ENCODE assay signal across 23 cellular contexts in the genomic region with DNA sequence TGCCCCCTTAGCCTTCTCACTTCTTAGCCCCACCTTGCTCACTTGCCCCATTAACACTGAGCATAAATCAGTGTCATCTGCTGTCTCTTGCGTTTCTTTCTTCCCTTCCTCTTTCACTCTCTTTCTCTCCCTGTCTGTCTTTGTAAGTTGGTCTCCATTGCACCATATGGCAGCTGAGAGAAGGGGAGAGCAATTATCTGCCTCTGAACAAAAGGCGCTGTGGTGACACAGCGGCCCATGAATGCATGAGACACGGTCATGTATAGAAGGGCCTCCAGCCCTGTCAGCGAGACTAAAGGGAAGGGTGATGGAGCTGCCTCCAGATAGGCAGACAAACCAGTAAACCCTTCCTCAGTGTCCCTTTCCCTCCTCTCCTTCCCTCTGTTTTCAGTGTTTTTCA.
DNase-seq lines count a peak whose midpoint lies in the region; ATAC-seq, FAIRE-seq and TF ChIP-seq lines count a peak whose summit lies in the region.
"Had no signal": no experiment of that assay in that cellular context is flagged by ENCODE, and none has a peak within 500 bp of the region (broad histone marks: within the 10 kb centered on the region; RNA-seq: fewer than 3 reads in every experiment).

No MANE protein-coding gene starts in this region.

- no peak overlapping the region for H3K27ac Mint-ChIP-seq in MCF 10A (ENCODE audit: low read depth, unreplicated experiment)
- H3K27ac Mint-ChIP-seq: mesothelial cell of epicardium; stimulated activated naive CD8-positive, alpha-beta T cell treated with anti-CD3 and anti-CD28 coated beads, Interleukin-15, amount 100 ng/mL, for 72 hours had no signal

- no peak overlapping the region for H3K4me2 ChIP-seq in GM12878 (ENCODE audit: control insufficient read depth, insufficient read depth)
- H3K4me2 ChIP-seq: BLaER1 treated with 17β-estradiol and CSF1 and Interleukin-3, amounts not matched to agents 10 nM and 100 nM had no signal

- no peak for TF ChIP-seq POLR2A in GM12878 (IDR thresholded peaks at IDR 0.05; ENCODE audit: low read depth, low read length)
- TF ChIP-seq POLR2A in tibial nerve (IDR thresholded peaks at IDR 0.05), result no peak

- no peaks in the 10 kb centered on the region for H4K20me1 ChIP-seq in GM12878 (ENCODE audit: control insufficient read depth, insufficient read depth)
- H4K20me1 ChIP-seq: BLaER1 treated with 17β-estradiol and CSF1 and Interleukin-3, amounts not matched to agents 10 nM and 100 nM had no signal

- POLR2A ChIA-PET in GM12878 (lab: Charles Lee), result no interaction called here
- POLR2A ChIA-PET in MCF 10A (lab: Yijun Ruan, JAX), result no interaction called here

- FAIRE-seq in GM12878 (lab: Jason Lieb, UNC), result no peak
- FAIRE-seq: islet of Langerhans, K562 had no signal

- H3K4me3 Mint-ChIP-seq in MCF 10A (ENCODE audit: unreplicated experiment), result no peak overlapping the region
- H3K4me3 Mint-ChIP-seq: mesothelial cell of epicardium; stimulated activated naive CD8-positive, alpha-beta T cell treated with anti-CD3 and anti-CD28 coated beads, Interleukin-15, amount 100 ng/mL, for 72 hours had no signal

- no peak for TF ChIP-seq RAD21 in GM12878 (IDR thresholded peaks at IDR 0.05; ENCODE audit: insufficient read depth, low read depth, low read length)

- H2AFZ ChIP-seq in GM12878 (ENCODE audit: control insufficient read depth, low read depth, low read length), result no peak overlapping the region
- H2AFZ ChIP-seq: parathyroid adenoma had no signal

- WGBS in GM12878 (ENCODE audit: insufficient coverage, insufficient replicate concordance, low lambda C conversion rate, missing lambda C conversion rate), result 49% methylated on average over 5 of the region's 5 CpGs
- 58 to 69% methylated on average over 5 of the region's 5 CpGs for WGBS in tibial nerve, 2 donors

- H3K9ac ChIP-seq in GM12878 (ENCODE audit: control insufficient read depth, insufficient read depth, low read length), result no peak overlapping the region
- H3K9ac ChIP-seq: BLaER1 treated with 17β-estradiol and CSF1 and Interleukin-3, amounts not matched to agents 10 nM and 100 nM; parathyroid adenoma had no signal

- SMC1A ChIA-PET in GM12878 (lab: Charles Lee; ENCODE audit: uncharacterized antibody, unreplicated experiment), result interaction anchor here (0.9 kb wide), 1 partner anchor 88 kb away, joined by 4 read pairs; no protein-coding TSS in a partner anchor

- no peak overlapping the region for H3K4me3 ChIP-seq in GM12878
- H3K4me3 ChIP-seq in tibial nerve, result no peak overlapping the region
- H3K4me3 ChIP-seq: BLaER1 treated with 17β-estradiol and CSF1 and Interleukin-3, amounts not matched to agents 10 nM and 100 nM; K562; Peyer's patch; spleen had no signal

- in situ Hi-C loops in GM12878 (cut with MboI), result no loop called here

- intact Hi-C loops in GM12878 (cut with micrococcal nuclease; ENCODE audit: unreplicated experiment) (no loop called here), MCF 10A (cut with micrococcal nuclease) (no loop called here)

- no peaks in the 10 kb centered on the region for H3K79me2 ChIP-seq in GM12878 (ENCODE audit: control insufficient read depth, insufficient read depth, low read length)
- H3K79me2 ChIP-seq: parathyroid adenoma had no signal

- CTCF ChIA-PET in GM12878 (lab: Yijun Ruan, JAX) (interaction anchor here (0.6 to 1.1 kb wide), 2 partner anchors 9 to 46 kb away, joined by 3 to 5 read pairs; no protein-coding TSS in a partner anchor), MCF 10A (lab: Yijun Ruan, JAX) (no interaction called here)

- H3K9me3 ChIP-seq in GM12878 (replicated peaks; ENCODE audit: control insufficient read depth, insufficient read depth, low read length) (no peaks in the 10 kb centered on the region), tibial nerve (no peaks in the 10 kb centered on the region)
- H3K9me3 ChIP-seq: BLaER1 treated with 17β-estradiol and CSF1 and Interleukin-3, amounts not matched to agents 10 nM and 100 nM; Peyer's patch had no signal

- RAD21 ChIA-PET in GM12878 (lab: Charles Lee; ENCODE audit: unreplicated experiment), result interaction anchor here (0.6 to 2.2 kb wide), 4 partner anchors 9 to 86 kb away, joined by 3 to 7 read pairs (median 4); no protein-coding TSS in a partner anchor

- ATAC-seq in GM12878 (peak; percentile 53), HG02623 (IDR thresholded peaks at IDR 0.05; ENCODE audit: unreplicated experiment) (no peak)
- ATAC-seq: esophagus mucosa; K562; stimulated activated naive CD8-positive, alpha-beta T cell treated with anti-CD3 and anti-CD28 coated beads, Interleukin-15, amount 100 ng/mL, for 72 hours had no signal

- BruUV-seq in GM12878 (replicated peaks; lab: Mats Ljungman, UMichigan) (no TSS peak), MCF 10A (replicated peaks; lab: Mats Ljungman, UMichigan) (no TSS peak)

- H3K27ac ChIP-seq in GM12878 (ENCODE audit: control insufficient read depth, insufficient read depth), result no peak overlapping the region
- no peak overlapping the region for H3K27ac ChIP-seq in tibial nerve
- H3K27ac ChIP-seq: BLaER1 treated with 17β-estradiol and CSF1 and Interleukin-3, amounts not matched to agents 10 nM and 100 nM; parathyroid adenoma; Peyer's patch; spleen had no signal

- TF ChIP-seq CTCF in GM12878 (IDR thresholded peaks at IDR 0.05 in 2 of 3, conservative IDR thresholded peaks at IDR 0.05 in 1 of 3; ENCODE audit: control insufficient read depth in 2 of 3, extremely low read depth in 1 of 3, insufficient read depth in 1 of 3, low read depth in 3 of 3, low read length in 3 of 3), result no peak
- TF ChIP-seq CTCF in MCF 10A (IDR thresholded peaks at IDR 0.05; ENCODE audit: unreplicated experiment), result no peak
- TF ChIP-seq CTCF in tibial nerve (IDR thresholded peaks at IDR 0.05), result no peak

- H3K4me1 Mint-ChIP-seq in MCF 10A (ENCODE audit: insufficient read depth, unreplicated experiment), result no peaks in the 10 kb centered on the region
- H3K4me1 Mint-ChIP-seq: stimulated activated naive CD8-positive, alpha-beta T cell treated with anti-CD3 and anti-CD28 coated beads, Interleukin-15, amount 100 ng/mL, for 72 hours had no signal

- DNase-seq in NCI-H1436 treated with DMSO at 0.1 percent for 48 hours (lab: John Stamatoyannopoulos, UW), result peak; percentile 47
- peak; percentile 47 to 64 for DNase-seq in NCI-H524 (lab: John Stamatoyannopoulos, UW)
- DNase-seq in GM12878 (ENCODE audit: low read depth, low spot score), result no peak
- peak; percentile 76 for DNase-seq in retina
- no peak for DNase-seq in MCF 10A (ENCODE audit: unreplicated experiment)
- DNase-seq in tibial nerve (ENCODE audit: low spot score in 2 of 2), result no peak
- DNase-seq: activated gamma-delta T cell; aorta; cortex of kidney; HCEC 1CT; head of caudate nucleus; NCI-H1417 treated with DMSO at 0.1 percent for 48 hours; Peyer's patch; spleen; stimulated activated naive CD8-positive, alpha-beta T cell treated with anti-CD3 and anti-CD28 coated beads, Interleukin-15, amount 100 ng/mL, for 72 hours; SW 1271 had no signal

- H3K27me3 Mint-ChIP-seq in MCF 10A (ENCODE audit: insufficient read depth, unreplicated experiment), result no peaks in the 10 kb centered on the region
- H3K27me3 Mint-ChIP-seq: stimulated activated naive CD8-positive, alpha-beta T cell treated with anti-CD3 and anti-CD28 coated beads, Interleukin-15, amount 100 ng/mL, for 72 hours had no signal

- no peaks in the 10 kb centered on the region for H3K36me3 Mint-ChIP-seq in MCF 10A (ENCODE audit: insufficient read depth, unreplicated experiment)
- H3K36me3 Mint-ChIP-seq: mesothelial cell of epicardium had no signal

- H3K9me3 Mint-ChIP-seq in MCF 10A (ENCODE audit: unreplicated experiment), result no peaks in the 10 kb centered on the region
- H3K9me3 Mint-ChIP-seq: mesothelial cell of epicardium; stimulated activated naive CD8-positive, alpha-beta T cell treated with anti-CD3 and anti-CD28 coated beads, Interleukin-15, amount 100 ng/mL, for 72 hours had no signal

- H3K27me3 ChIP-seq in GM12878 (replicated peaks in 1 of 2; ENCODE audit: control insufficient read depth in 2 of 2, insufficient read depth in 2 of 2, low read length in 1 of 2), result no peaks in the 10 kb centered on the region
- no peaks in the 10 kb centered on the region for H3K27me3 ChIP-seq in tibial nerve
- H3K27me3 ChIP-seq: BLaER1 treated with 17β-estradiol and CSF1 and Interleukin-3, amounts not matched to agents 10 nM and 100 nM; Peyer's patch; spleen had no signal

- H3K4me1 ChIP-seq in GM12878 (ENCODE audit: control insufficient read depth, insufficient read depth, low read length), result no peaks in the 10 kb centered on the region
- H3K4me1 ChIP-seq in tibial nerve, result no peaks in the 10 kb centered on the region
- H3K4me1 ChIP-seq: BLaER1 treated with 17β-estradiol and CSF1 and Interleukin-3, amounts not matched to agents 10 nM and 100 nM; parathyroid adenoma; Peyer's patch; spleen had no signal

- TF ChIP-seq EP300 in GM12878 (IDR thresholded peaks at IDR 0.05; ENCODE audit: borderline replicate concordance in 1 of 2, control insufficient read depth in 1 of 2, low read depth in 2 of 2, low read length in 2 of 2) (no peak), tibial nerve (IDR thresholded peaks at IDR 0.05) (no peak)

- H3K36me3 ChIP-seq in GM12878 (ENCODE audit: control insufficient read depth in 2 of 2, insufficient read depth in 2 of 2, low read length in 1 of 2) (no peaks in the 10 kb centered on the region), tibial nerve (no peaks in the 10 kb centered on the region)
- H3K36me3 ChIP-seq: BLaER1 treated with 17β-estradiol and CSF1 and Interleukin-3, amounts not matched to agents 10 nM and 100 nM; Peyer's patch; spleen had no signal

TF ChIP-seq in GM12878, 131 proteins besides CTCF, POLR2A, EP300 and RAD21 (continues in another document):
- TF ChIP-seq RB1 (IDR thresholded peaks at IDR 0.05; ENCODE audit: borderline replicate concordance), result no peak

Comparison
In these comparisons a context has a peak if more than half of its experiments do, and no peak if none do; other contexts are left out.
1. DNase-seq: peak in NCI-H1436 treated with DMSO at 0.1 percent for 48 hours (single experiment), NCI-H524 (2 of 2) and retina (single experiment); none in GM12878 (single experiment), MCF 10A (single experiment) and tibial nerve (0 of 2).